ENCODE assay signal across 11 cellular contexts in genomic region chr16:3825103-3825502, GRCh38. TPM values are rescaled to one million over a fixed set of nuclear protein-coding genes. Genes with fewer than 3 reads are reported as not detected.
DNase-seq lines count a peak whose midpoint lies in the region; ATAC-seq, FAIRE-seq and TF ChIP-seq lines count a peak whose summit lies in the region.
"Had no signal": no experiment of that assay in that cellular context is flagged by ENCODE, and none has a peak within 500 bp of the region (broad histone marks: within the 10 kb centered on the region; RNA-seq: fewer than 3 reads in every experiment).

No MANE protein-coding gene starts in this region.

- TF ChIP-seq CTCF in astrocyte (IDR thresholded peaks at IDR 0.05; ENCODE audit: insufficient read depth, low read depth, low read length) (no peak), mesothelial cell of epicardium (IDR thresholded peaks at IDR 0.05; ENCODE audit: unreplicated experiment) (no peak), GM13977 (IDR thresholded peaks at IDR 0.05; ENCODE audit: extremely low read depth, insufficient read depth, missing control alignments) (no peak), psoas muscle (IDR thresholded peaks at IDR 0.05) (no peak)

- H3K4me1 Mint-ChIP-seq in astrocyte (ENCODE audit: low read depth, unreplicated experiment) (peaks cover 60% of the 10 kb centered on the region), mesothelial cell of epicardium (peaks cover 68% of the 10 kb centered on the region)

- peaks cover 98% of the 10 kb centered on the region for H4K20me1 ChIP-seq in astrocyte (ENCODE audit: insufficient read depth, low read length)

- H3K4me3 Mint-ChIP-seq in astrocyte (ENCODE audit: unreplicated experiment) (no peak overlapping the region), mesothelial cell of epicardium (no peak overlapping the region)
- H3K4me3 Mint-ChIP-seq: stimulated activated naive B cell treated with anti-CD40 and anti-IgM and Interleukin-4, amounts not matched to agents 10 μg/mL and 1 μg/mL and 100 μg/mL, for 72 hours had no signal

- H3K36me3 Mint-ChIP-seq in astrocyte (ENCODE audit: low read depth, unreplicated experiment): peaks cover 5% of the 10 kb centered on the region
- H3K36me3 Mint-ChIP-seq in mesothelial cell of epicardium: peaks cover 7% of the 10 kb centered on the region

- H3K9ac ChIP-seq in astrocyte (ENCODE audit: low read length): no peak overlapping the region

- intact Hi-C loops in psoas muscle (cut with DNase I): loop anchor here in 1 of 2 donors (5.0 kb wide), 1 partner anchor 52 kb away; no protein-coding TSS in a partner anchor

- H2AFZ ChIP-seq in astrocyte (ENCODE audit: low read depth, low read length): no peak overlapping the region

- ATAC-seq in psoas muscle: no peak
- ATAC-seq: stimulated activated naive B cell treated with anti-CD40 and anti-IgM and Interleukin-4, amounts not matched to agents 10 μg/mL and 1 μg/mL and 100 μg/mL, for 72 hours had no signal

- H3K4me2 ChIP-seq in astrocyte (ENCODE audit: low read length): peak overlapping the region; percentile 19

- H3K9me3 ChIP-seq in astrocyte (ENCODE audit: insufficient read depth, low read depth, low read length) (no peaks in the 10 kb centered on the region), psoas muscle (no peaks in the 10 kb centered on the region)

- in situ Hi-C loops in GM13977 (cut with MboI; ENCODE audit: low pct_unique_long_range_greater_than_20kb, low sequenced_read_pairs, unreplicated experiment): no loop called here

- WGBS in psoas muscle, 3 donors: 89 to 95% (median 89%) methylated on average over 1 of the region's 1 CpG

- no peak for FAIRE-seq in astrocyte (lab: Jason Lieb, UNC)

- H3K27ac ChIP-seq in astrocyte (ENCODE audit: low read depth, low read length) (no peak overlapping the region), psoas muscle (no peak overlapping the region), caudate nucleus (ENCODE audit: low read depth, low read length) (no peak overlapping the region)

- H3K27me3 Mint-ChIP-seq in astrocyte (ENCODE audit: low read depth, unreplicated experiment): no peaks in the 10 kb centered on the region
- H3K27me3 Mint-ChIP-seq in mesothelial cell of epicardium (ENCODE audit: low read depth): no peaks in the 10 kb centered on the region
- H3K27me3 Mint-ChIP-seq: stimulated activated naive B cell treated with anti-CD40 and anti-IgM and Interleukin-4, amounts not matched to agents 10 μg/mL and 1 μg/mL and 100 μg/mL, for 72 hours had no signal

- peaks cover 97% of the 10 kb centered on the region for H3K79me2 ChIP-seq in astrocyte (ENCODE audit: insufficient read depth, low read length)

- H3K27ac Mint-ChIP-seq in astrocyte (ENCODE audit: unreplicated experiment) (no peak overlapping the region), mesothelial cell of epicardium (peak overlapping the region; percentile 17)

- peaks cover 42% of the 10 kb centered on the region for H3K4me1 ChIP-seq in astrocyte (ENCODE audit: insufficient read depth, low read length)
- H3K4me1 ChIP-seq in psoas muscle: peaks cover 84% of the 10 kb centered on the region

- H3K4me3 ChIP-seq in astrocyte (ENCODE audit: insufficient read depth, low read depth, low read length) (no peak overlapping the region), psoas muscle (no peak overlapping the region)

- H3K27me3 ChIP-seq in astrocyte (ENCODE audit: insufficient read depth, low read length) (no peaks in the 10 kb centered on the region), psoas muscle (ENCODE audit: insufficient read depth in 3 of 3, low read length in 2 of 3) (no peaks in the 10 kb centered on the region)

- no peaks in the 10 kb centered on the region for H3K36me3 ChIP-seq in astrocyte (ENCODE audit: insufficient read depth, low read length)
- peaks cover 0 to 4% of the 10 kb centered on the region in 2 donors for H3K36me3 ChIP-seq in psoas muscle (ENCODE audit: insufficient read depth in 1 of 2, low read depth in 1 of 2)

- H3K9me3 Mint-ChIP-seq in astrocyte (ENCODE audit: unreplicated experiment): peaks cover 1% of the 10 kb centered on the region
- no peaks in the 10 kb centered on the region for H3K9me3 Mint-ChIP-seq in mesothelial cell of epicardium
- H3K9me3 Mint-ChIP-seq: stimulated activated naive B cell treated with anti-CD40 and anti-IgM and Interleukin-4, amounts not matched to agents 10 μg/mL and 1 μg/mL and 100 μg/mL, for 72 hours had no signal

- DNase-seq in AG20443 (ENCODE audit: low spot score) (peak; percentile 50), HCEC 1CT (peak; percentile 69), astrocyte (ENCODE audit: low read depth) (peak; percentile 77), mesothelial cell of epicardium (ENCODE audit: low spot score in 2 of 2, unreplicated experiment in 2 of 2) (no peak), GM13977 (ENCODE audit: low spot score) (no peak), psoas muscle (no peak), caudate nucleus (lab: John Stamatoyannopoulos, UW) (no peak), DMS153 (lab: John Stamatoyannopoulos, UW) (no peak)
- DNase-seq: NCI-H1930; stimulated activated naive B cell treated with anti-CD40 and anti-IgM and Interleukin-4, amounts not matched to agents 10 μg/mL and 1 μg/mL and 100 μg/mL, for 72 hours; T1000 had no signal

RNA-seq across cellular contexts. Expression of gene CREBBP, which starts 55.4 kb away (rescaled TPM):
- total RNA-seq in astrocyte (42.6 and 53.0 TPM in 2 replicates), mesothelial cell of epicardium (141 to 151 TPM (median 148 TPM) in 3 replicates), psoas muscle (10 to 100 TPM; 44.1 to 54.9 (median 50.8) TPM)
- 10 to 100 TPM in 2 of 3 donors, 1 to 10 TPM in 1; 7.1 to 31.0 (median 10.1) TPM for polyA plus RNA-seq in psoas muscle

Comparison
In these comparisons a context has a peak if more than half of its experiments do, and no peak if none do; other contexts are left out.
1. DNase-seq: peak in AG20443 (single experiment), HCEC 1CT (single experiment) and astrocyte (single experiment); none in mesothelial cell of epicardium (0 of 2), GM13977 (single experiment), psoas muscle (0 of 2), caudate nucleus (0 of 61) and DMS153 (single experiment).